Comparison of ENCODE assay signal across 34 cellular contexts in genomic region chr1:37840711-37841110, GRCh38.
"Had no signal": no experiment of that assay in that cellular context is flagged by ENCODE, and none has a peak within 500 bp of the region (broad histone marks: within the 10 kb centered on the region; RNA-seq: fewer than 3 reads in every experiment).

No MANE protein-coding gene starts in this region.

- H3K27ac ChIP-seq: brain microvascular endothelial cell, Peyer's patch, SJSA1, VCaP had no signal

- H3K9ac ChIP-seq: SK-N-SH had no signal

- DNase-seq: activated B cell treated with CpG ODN at 0.5 μM for 24 hours; activated CD4-positive, alpha-beta T cell treated with anti-CD3 and anti-CD28 coated beads for 1 hour; activated CD4-positive, alpha-beta T cell treated with anti-CD3 and anti-CD28 coated beads for 48 hours; activated CD4-positive, alpha-beta T cell treated with anti-CD3 and anti-CD28 coated beads, Interleukin-2, amount 50 U/mL, for 48 hours; activated CD8-positive, alpha-beta T cell treated with anti-CD3 and anti-CD28 coated beads, Interleukin-2, amount 10 ng/mL, durations not matched to agents 7 days and 5 days; activated effector memory CD4-positive, alpha-beta T cell treated with Interleukin-2 at 50 U/mL for 16 hours; activated naive CD4-positive, alpha-beta T cell treated with anti-CD3 and anti-CD28 coated beads, Interleukin-2, amount 10 ng/mL, durations not matched to agents 7 days and 5 days; activated naive CD8-positive, alpha-beta T cell treated with anti-CD3 and anti-CD28 coated beads, Interleukin-2, amount 50 U/mL, for 24 hours; activated T-cell treated with anti-CD3 and anti-CD28 coated beads, Interleukin-2, amount 50 U/mL, for 4 hours; amniotic stem cell; aorta; brain microvascular endothelial cell; Karpas-422; KBM-7; NCI-H1048; NCI-H1105 treated with DMSO at 0.1 percent for 48 hours; NCI-H1436; NCI-H1694 treated with DMSO at 0.1 percent for 48 hours; NCI-H2029; NCI-H345; NCI-H510A; NCI-H526; NCI-H748 treated with DMSO at 0.1 percent for 48 hours; NK-92 treated with Interleukin-12 subunit alpha and Interleukin-12 subunit beta, amount 100 ng/mL, for 24 hours; PC-3; Peyer's patch; RPMI8226; SHP77 treated with DMSO at 0.1 percent for 48 hours; SK-N-SH had no signal

- H3K4me3 Mint-ChIP-seq: activated B cell treated with CpG ODN at 0.5 μM for 24 hours; activated CD8-positive, alpha-beta T cell treated with anti-CD3 and anti-CD28 coated beads, Interleukin-2, amount 10 ng/mL, durations not matched to agents 7 days and 5 days; activated naive CD4-positive, alpha-beta T cell treated with anti-CD3 and anti-CD28 coated beads, Interleukin-2, amount 10 ng/mL, durations not matched to agents 7 days and 5 days; activated naive CD8-positive, alpha-beta T cell; activated naive CD8-positive, alpha-beta T cell treated with anti-CD3 and anti-CD28 coated beads, Interleukin-2, amount 50 U/mL, for 24 hours; activated T-cell treated with anti-CD3 and anti-CD28 coated beads, Interleukin-2, amount 50 U/mL, for 4 hours; T-helper 1 cell treated with Interleukin-12 subunit alpha and Interleukin-12 subunit beta and Interleukin-4 antibody, amounts not matched to agents 30 μg/mL and 1 μg/mL, for 36 hours; T-helper 2 cell treated with Interferon-gamma antibody and Interleukin-4, amounts not matched to agents 5 μg/mL and 100 μg/mL, for 36 hours had no signal

- ATAC-seq: activated CD8-positive, alpha-beta T cell treated with anti-CD3 and anti-CD28 coated beads, Interleukin-2, amount 10 ng/mL, durations not matched to agents 7 days and 5 days; activated naive CD8-positive, alpha-beta T cell treated with anti-CD3 and anti-CD28 coated beads, Interleukin-2, amount 50 U/mL, for 24 hours; activated T-cell treated with anti-CD3 and anti-CD28 coated beads, Interleukin-2, amount 50 U/mL, for 4 hours; PC-3 had no signal

- H3K4me3 ChIP-seq: Peyer's patch, SJSA1 had no signal

- H3K4me1 ChIP-seq: SJSA1 had no signal

- H3K27me3 Mint-ChIP-seq: activated B cell treated with CpG ODN at 0.5 μM for 24 hours; activated naive CD4-positive, alpha-beta T cell treated with anti-CD3 and anti-CD28 coated beads, Interleukin-2, amount 10 ng/mL, durations not matched to agents 7 days and 5 days; activated naive CD8-positive, alpha-beta T cell; activated naive CD8-positive, alpha-beta T cell treated with anti-CD3 and anti-CD28 coated beads, Interleukin-2, amount 50 U/mL, for 24 hours had no signal

- H3K9me3 ChIP-seq: Peyer's patch, SJSA1, SK-N-SH had no signal

- H3K27me3 ChIP-seq: brain microvascular endothelial cell, Peyer's patch, SJSA1 had no signal

- H3K27ac Mint-ChIP-seq: activated B cell treated with CpG ODN at 0.5 μM for 24 hours; activated CD8-positive, alpha-beta T cell treated with anti-CD3 and anti-CD28 coated beads, Interleukin-2, amount 10 ng/mL, durations not matched to agents 7 days and 5 days; activated naive CD4-positive, alpha-beta T cell treated with anti-CD3 and anti-CD28 coated beads, Interleukin-2, amount 10 ng/mL, durations not matched to agents 7 days and 5 days; activated naive CD8-positive, alpha-beta T cell; activated naive CD8-positive, alpha-beta T cell treated with anti-CD3 and anti-CD28 coated beads, Interleukin-2, amount 50 U/mL, for 24 hours; T-helper 1 cell treated with Interleukin-12 subunit alpha and Interleukin-12 subunit beta and Interleukin-4 antibody, amounts not matched to agents 30 μg/mL and 1 μg/mL, for 36 hours; T-helper 2 cell treated with Interferon-gamma antibody and Interleukin-4, amounts not matched to agents 5 μg/mL and 100 μg/mL, for 36 hours had no signal

- H3K4me2 ChIP-seq: SK-N-SH had no signal

- H3K9me3 Mint-ChIP-seq: activated B cell treated with CpG ODN at 0.5 μM for 24 hours; activated naive CD4-positive, alpha-beta T cell treated with anti-CD3 and anti-CD28 coated beads, Interleukin-2, amount 10 ng/mL, durations not matched to agents 7 days and 5 days; activated naive CD8-positive, alpha-beta T cell treated with anti-CD3 and anti-CD28 coated beads, Interleukin-2, amount 50 U/mL, for 24 hours; activated T-cell treated with anti-CD3 and anti-CD28 coated beads, Interleukin-2, amount 50 U/mL, for 4 hours; T-helper 1 cell treated with Interleukin-12 subunit alpha and Interleukin-12 subunit beta and Interleukin-4 antibody, amounts not matched to agents 30 μg/mL and 1 μg/mL, for 36 hours; T-helper 2 cell treated with Interferon-gamma antibody and Interleukin-4, amounts not matched to agents 5 μg/mL and 100 μg/mL, for 36 hours had no signal
